ENCODE assay signal across 19 cellular contexts in genomic region chr18:70405051-70405450, GRCh38.
"Had no signal": no experiment of that assay in that cellular context is flagged by ENCODE, and none has a peak within 500 bp of the region (broad histone marks: within the 10 kb centered on the region; RNA-seq: fewer than 3 reads in every experiment).

No MANE protein-coding gene starts in this region.

- ATAC-seq: activated CD4-positive, CD25-positive, alpha-beta regulatory T cell treated with anti-CD3 and anti-CD28 coated beads, Interleukin-2, amount 50 U/mL, for 24 hours; activated CD8-positive, alpha-beta memory T cell treated with anti-CD3 and anti-CD28 coated beads, Interleukin-2, amount 10 ng/mL, durations not matched to agents 7 days and 5 days; activated CD8-positive, alpha-beta T cell treated with anti-CD3 and anti-CD28 coated beads for 36 hours; effector memory CD8-positive, alpha-beta T cell; left lobe of liver; lower lobe of right lung; upper lobe of right lung had no signal

- H3K9me3 ChIP-seq: colonic mucosa, esophagus muscularis mucosa, lower lobe of right lung, spleen, thyroid gland, upper lobe of right lung had no signal

- H3K27me3 ChIP-seq: colonic mucosa, esophagus muscularis mucosa, spleen, thyroid gland, upper lobe of right lung had no signal

- DNase-seq: activated CD4-positive, alpha-beta T cell treated with anti-CD3 and anti-CD28 coated beads, Interleukin-2, amount 10 ng/mL, durations not matched to agents 7 days and 5 days; activated CD8-positive, alpha-beta memory T cell treated with anti-CD3 and anti-CD28 coated beads, Interleukin-2, amount 10 ng/mL, durations not matched to agents 7 days and 5 days; activated CD8-positive, alpha-beta T cell treated with anti-CD3 and anti-CD28 coated beads for 36 hours; activated gamma-delta T cell treated with Interleukin-2 at 50 U/mL for 16 hours; anterior cingulate cortex; colonic mucosa; dorsolateral prefrontal cortex; effector memory CD8-positive, alpha-beta T cell; lower lobe of right lung; naive B cell; spleen; stimulated activated CD4-positive, alpha-beta T cell treated with anti-CD3 and anti-CD28 coated beads, Interleukin-4, amount 100 ng/mL, for 4 hours; substantia nigra; thyroid gland; upper lobe of right lung had no signal

- H3K4me3 ChIP-seq: colonic mucosa, dorsolateral prefrontal cortex, esophagus muscularis mucosa, lower lobe of right lung, spleen, thyroid gland, upper lobe of right lung had no signal

- H3K36me3 ChIP-seq: colonic mucosa, esophagus muscularis mucosa, lower lobe of right lung, spleen, thyroid gland, upper lobe of right lung had no signal

- H3K4me1 ChIP-seq: colonic mucosa, esophagus muscularis mucosa, lower lobe of right lung, spleen, thyroid gland, upper lobe of right lung had no signal

- H3K27ac ChIP-seq: colonic mucosa, dorsolateral prefrontal cortex, esophagus muscularis mucosa, lower lobe of right lung, spleen, thyroid gland, upper lobe of right lung, VCaP had no signal
